In the genomic region with DNA sequence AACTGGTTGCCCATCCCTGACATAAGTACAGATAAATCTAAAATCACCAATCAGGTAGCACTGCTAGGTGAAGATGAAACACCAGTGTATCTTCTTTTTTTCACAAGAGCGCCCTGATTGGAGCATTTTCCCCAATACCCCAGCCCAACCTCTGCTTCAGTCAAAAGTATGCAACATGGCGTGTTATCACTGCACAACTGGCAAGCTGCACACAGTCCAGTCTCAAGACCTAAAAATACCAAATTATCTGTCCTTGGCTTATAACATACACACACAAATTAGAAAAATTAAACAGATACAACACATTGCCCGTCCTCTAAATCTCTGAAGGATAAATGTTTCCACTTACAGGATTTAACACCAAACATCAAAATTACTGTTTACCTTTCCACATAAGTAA, we compare ENCODE assay signal across 12 cellular contexts. TPM values are rescaled to one million over a fixed set of nuclear protein-coding genes. Genes with fewer than 3 reads are reported as not detected.
"Had no signal": no experiment of that assay in that cellular context is flagged by ENCODE, and none has a peak within 500 bp of the region (broad histone marks: within the 10 kb centered on the region; RNA-seq: fewer than 3 reads in every experiment).

No MANE protein-coding gene starts in this region.

- H3K36me3 Mint-ChIP-seq: activated naive CD4-positive, alpha-beta T cell treated with anti-CD3 and anti-CD28 coated beads, Interleukin-2, amount 50 U/mL, for 72 hours had no signal

- H3K36me3 ChIP-seq: ovary had no signal

- ATAC-seq: activated CD8-positive, alpha-beta T cell treated with anti-CD3 and anti-CD28 coated beads, Interleukin-2, amount 10 ng/mL, durations not matched to agents 7 days and 5 days; esophagus mucosa; left lobe of liver had no signal

- H3K27me3 ChIP-seq: ovary, tibial artery had no signal

- H3K9me3 Mint-ChIP-seq: activated naive CD4-positive, alpha-beta T cell treated with anti-CD3 and anti-CD28 coated beads, Interleukin-2, amount 50 U/mL, for 72 hours; T-helper 2 cell treated with Interferon-gamma antibody and Interleukin-4, amounts not matched to agents 5 μg/mL and 100 μg/mL, for 36 hours had no signal

- H3K27ac ChIP-seq: ovary had no signal

- H3K4me3 ChIP-seq: ovary, tibial artery had no signal

- H3K9me3 ChIP-seq: ovary, tibial artery had no signal

- DNase-seq: activated CD8-positive, alpha-beta memory T cell treated with anti-CD3 and anti-CD28 coated beads, Interleukin-2, amount 50 U/mL, for 48 hours; activated CD8-positive, alpha-beta T cell treated with anti-CD3 and anti-CD28 coated beads, Interleukin-2, amount 10 ng/mL, durations not matched to agents 7 days and 5 days; anterior cingulate cortex; mesenchymal stem cell; ovary; stimulated activated CD4-positive, alpha-beta T cell treated with anti-CD3 and anti-CD28 coated beads, Interleukin-4, amount 100 ng/mL, for 24 hours; tibial artery had no signal

- H3K4me3 Mint-ChIP-seq: activated CD8-positive, alpha-beta T cell treated with anti-CD3 and anti-CD28 coated beads, Interleukin-2, amount 10 ng/mL, durations not matched to agents 7 days and 5 days; T-helper 2 cell treated with Interferon-gamma antibody and Interleukin-4, amounts not matched to agents 5 μg/mL and 100 μg/mL, for 36 hours had no signal

- H3K27ac Mint-ChIP-seq: activated CD8-positive, alpha-beta T cell treated with anti-CD3 and anti-CD28 coated beads, Interleukin-2, amount 10 ng/mL, durations not matched to agents 7 days and 5 days; activated naive CD4-positive, alpha-beta T cell treated with anti-CD3 and anti-CD28 coated beads, Interleukin-2, amount 50 U/mL, for 72 hours; T-helper 2 cell treated with Interferon-gamma antibody and Interleukin-4, amounts not matched to agents 5 μg/mL and 100 μg/mL, for 36 hours had no signal

RNA-seq across cellular contexts. Expression of a gene that starts 56.0 kb away (rescaled TPM):
- total RNA-seq: activated CD8-positive, alpha-beta T cell treated with anti-CD3 and anti-CD28 coated beads, Interleukin-2, amount 10 ng/mL, durations not matched to agents 7 days and 5 days had no signal
- polyA plus RNA-seq: neural cell had no signal
